Comparison of ENCODE assay signal across 9 cellular contexts in the genomic region with DNA sequence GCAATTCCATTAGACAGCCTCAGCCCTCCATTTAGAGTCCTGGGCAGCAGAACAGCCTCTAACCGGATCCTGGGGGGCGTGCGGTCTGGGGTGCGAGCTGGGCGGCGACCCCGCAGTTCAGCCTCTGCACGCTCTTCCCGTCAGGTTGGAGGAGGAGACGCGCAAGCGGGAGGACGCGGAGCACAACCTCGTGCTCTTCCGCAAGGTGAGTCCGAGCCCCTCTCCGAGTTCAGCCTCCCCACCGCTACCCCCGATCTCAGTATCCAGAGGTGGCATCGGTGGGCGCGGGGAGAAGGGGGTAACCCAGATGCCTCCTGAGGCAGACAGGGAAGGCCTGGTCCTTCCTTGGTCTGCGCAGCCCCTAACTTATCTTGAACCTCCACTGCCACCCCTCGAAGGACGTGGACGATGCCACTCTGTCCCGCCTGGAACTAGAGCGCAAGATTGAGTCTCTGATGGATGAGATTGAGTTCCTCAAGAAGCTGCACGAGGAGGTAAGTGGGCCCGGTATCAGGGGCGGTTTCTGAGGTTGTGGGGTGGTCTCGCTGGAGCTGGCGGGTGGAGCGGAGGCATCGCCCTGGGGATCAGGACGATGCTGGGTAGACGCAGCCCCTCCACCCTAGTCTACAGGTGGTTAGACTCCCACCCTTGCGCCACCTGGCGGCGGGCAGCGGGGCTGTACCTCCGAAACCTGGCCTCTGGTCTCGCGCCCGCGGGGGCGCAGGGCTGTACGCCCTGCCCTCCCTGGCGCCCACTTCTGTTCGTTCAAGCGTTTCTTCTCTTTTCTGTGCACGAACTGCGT. TPM values are rescaled to one million over a fixed set of nuclear protein-coding genes. Genes with fewer than 3 reads are reported as not detected.
DNase-seq lines count a peak whose midpoint lies in the region; ATAC-seq and TF ChIP-seq lines count a peak whose summit lies in the region.
"Had no signal": no experiment of that assay in that cellular context is flagged by ENCODE, and none has a peak within 500 bp of the region (broad histone marks: within the 10 kb centered on the region; RNA-seq: fewer than 3 reads in every experiment).

No MANE protein-coding gene starts in this region.

- H3K4me3 ChIP-seq in LNCaP clone FGC (ENCODE audit: low read depth, low read length) (no peak overlapping the region), colonic mucosa (peak overlapping the region; percentile 0), mucosa of descending colon (no peak overlapping the region), stomach (peak overlapping the region; percentile 18 to 47 (median 33))

- peak; percentile 76 for ATAC-seq in mucosa of descending colon

- TF ChIP-seq EP300 in stomach (IDR thresholded peaks at IDR 0.05) = no peak

- intact Hi-C loops in Calu3 (cut with micrococcal nuclease; ENCODE audit: unreplicated experiment) = no loop called here
- intact Hi-C loops in colonic mucosa (cut with DNase I) = no loop called here
- intact Hi-C loops in mucosa of descending colon (cut with DNase I, micrococcal nuclease) = no loop called here
- intact Hi-C loops in stomach (cut with DNase I; ENCODE audit: low total_unique reads) = no loop called here

- no TSS peak for BruUV-seq in Calu3 (replicated peaks; lab: Mats Ljungman, UMichigan)

- H3K4me1 ChIP-seq in colonic mucosa (peaks cover 12% of the 10 kb centered on the region), mucosa of descending colon (ENCODE audit: low read depth) (peaks cover 19% of the 10 kb centered on the region), stomach (peaks cover 28 to 52% (median 44%) of the 10 kb centered on the region in 4 donors)

- no peaks in the 10 kb centered on the region for H3K36me3 ChIP-seq in colonic mucosa
- H3K36me3 ChIP-seq in mucosa of descending colon (ENCODE audit: low read depth) = no peaks in the 10 kb centered on the region
- no peaks in the 10 kb centered on the region for H3K36me3 ChIP-seq in stomach

- peaks cover 23% of the 10 kb centered on the region for H3K4me1 Mint-ChIP-seq in Calu3 (ENCODE audit: low read depth, unreplicated experiment)

- no peak overlapping the region for H3K27ac Mint-ChIP-seq in Calu3 (ENCODE audit: unreplicated experiment)

- peak; percentile 74 for DNase-seq in Calu3
- no peak for DNase-seq in LNCaP clone FGC (ENCODE audit: low read depth)
- DNase-seq in activated CD4-positive, alpha-beta T cell treated with anti-CD3 and anti-CD28 coated beads for 48 hours = peak; percentile 81
- DNase-seq in colonic mucosa = peak; percentile 73
- peak in 2 of 3 donors; percentile 76 to 77 for DNase-seq in mucosa of descending colon
- DNase-seq in stomach = peak; percentile 57
- no peak for DNase-seq in NK-92 treated with Interleukin-12 subunit alpha and Interleukin-12 subunit beta, amount 100 ng/mL, for 24 hours (lab: John Stamatoyannopoulos, UW)
- no peak for DNase-seq in mucosa of gallbladder (ENCODE audit: low spot score)

- H3K4me3 Mint-ChIP-seq in Calu3 (ENCODE audit: low read depth, unreplicated experiment) = peak overlapping the region; percentile 60

- CTCF ChIA-PET in Calu3 (lab: Charles Lee) = interaction anchor here (1.2 to 1.6 kb wide), 5 partner anchors 27 to 219 kb away, joined by 3 to 12 read pairs (median 7); a partner anchor contains a TSS

- TF ChIP-seq CTCF in Calu3 (IDR thresholded peaks at IDR 0.05; ENCODE audit: unreplicated experiment) (peak; percentile 83), LNCaP clone FGC (IDR thresholded peaks at IDR 0.05; ENCODE audit: control insufficient read depth, extremely low read depth, insufficient read depth) (peak; percentile 25), colonic mucosa (IDR thresholded peaks at IDR 0.05) (peak; percentile 79), mucosa of descending colon (IDR thresholded peaks at IDR 0.05) (peak; percentile 78), stomach (IDR thresholded peaks at IDR 0.05) (peak in 4 of 7 experiments; percentile 39 to 77 (median 66))

- H3K9me3 ChIP-seq in colonic mucosa (no peaks in the 10 kb centered on the region), mucosa of descending colon (no peaks in the 10 kb centered on the region), stomach (no peaks in the 10 kb centered on the region)

- 16 to 34% (median 19%) methylated on average over 26 to 54 of the region's 54 CpGs for WGBS in stomach, 5 donors

- H3K27me3 Mint-ChIP-seq in Calu3 (ENCODE audit: unreplicated experiment) = peaks cover 24% of the 10 kb centered on the region

- no peaks in the 10 kb centered on the region for H3K9me3 Mint-ChIP-seq in Calu3 (ENCODE audit: low read depth, unreplicated experiment)

- H3K27ac ChIP-seq in colonic mucosa = no peak overlapping the region
- H3K27ac ChIP-seq in stomach = no peak overlapping the region

- no peak overlapping the region for H3K9ac ChIP-seq in colonic mucosa (ENCODE audit: low read depth in 2 of 2, low read length in 2 of 2)

- TF ChIP-seq POLR2A in stomach (IDR thresholded peaks at IDR 0.05) = no peak

- peaks cover 11% of the 10 kb centered on the region for H3K36me3 Mint-ChIP-seq in Calu3 (ENCODE audit: insufficient read depth, unreplicated experiment)

- H3K27me3 ChIP-seq in colonic mucosa = peaks cover 47% of the 10 kb centered on the region
- peaks cover 32 to 84% (median 46%) of the 10 kb centered on the region in 3 donors for H3K27me3 ChIP-seq in stomach

RNA-seq across cellular contexts. Expression of a gene that starts 1.3 kb away (rescaled TPM):
- total RNA-seq in Calu3 (2022) = not detected in 2 replicates
- 10 to 100 TPM in 1 of 2 donors, 1 to 10 TPM in 1; 3.9 to 21.9 TPM for total RNA-seq in colonic mucosa
- 10 to 100 TPM in 1 of 3 donors, 1 to 10 TPM in 2; 5.1 to 69.5 (median 8.6) TPM for total RNA-seq in mucosa of descending colon
- 10 to 100 TPM in 2 of 5 donors, under 1 TPM in 1, not detected in 2; 0.45 to 14.5 (median 11.9) TPM for total RNA-seq in stomach
- polyA plus RNA-seq in stomach = 1 to 10 TPM in 1 of 3 donors, under 1 TPM in 1, not detected in 1; 0.50 to 9.0 TPM
- total RNA-seq in mucosa of gallbladder = 6.3 TPM

RNA-seq across cellular contexts. Expression of a gene that starts 26.8 kb away (rescaled TPM):
- total RNA-seq in Calu3 (2022) (38.5 and 49.8 TPM in 2 replicates), colonic mucosa (10 to 100 TPM; 11.8 to 51.8 TPM), mucosa of descending colon (10 to 100 TPM in 1 of 3 donors, 1 to 10 TPM in 2; 4.4 to 18.8 (median 5.8) TPM), stomach (10 to 100 TPM in 2 of 5 donors, 1 to 10 TPM in 3; 1.4 to 54.2 (median 8.5) TPM), mucosa of gallbladder (2.0 TPM)
- 10 to 100 TPM in 1 of 3 donors, 1 to 10 TPM in 2; 3.2 to 15.7 (median 8.9) TPM for polyA plus RNA-seq in stomach

RNA-seq across cellular contexts. Expression of a gene that starts 31.4 kb away (rescaled TPM):
- 469 and 472 TPM in 2 replicates for total RNA-seq in Calu3 (2022)
- 100 to 1,000 TPM; 183 to 368 TPM for total RNA-seq in colonic mucosa
- 100 to 1,000 TPM; 128 to 260 (median 236) TPM for total RNA-seq in mucosa of descending colon
- total RNA-seq in stomach = 100 to 1,000 TPM in 3 of 5 donors, 10 to 100 TPM in 2; 63.7 to 193 (median 107) TPM
- 100 to 1,000 TPM; 215 to 403 (median 328) TPM for polyA plus RNA-seq in stomach
- 99.4 TPM for total RNA-seq in mucosa of gallbladder

RNA-seq across cellular contexts. Expression of a gene that starts 40.8 kb away (rescaled TPM):
- total RNA-seq in Calu3 (2022) (not detected in 2 replicates), colonic mucosa (not detected), mucosa of descending colon (not detected), stomach (not detected), mucosa of gallbladder (0.12 TPM)
- polyA plus RNA-seq in stomach = not detected
- total RNA-seq: urinary bladder had no signal
- polyA plus RNA-seq: urinary bladder had no signal

RNA-seq across cellular contexts. Expression of a gene that starts 50.5 kb away (rescaled TPM):
- total RNA-seq in Calu3 (2022) (9.6 and 15.7 TPM in 2 replicates), colonic mucosa (10 to 100 TPM; 29.0 to 34.2 TPM), mucosa of descending colon (10 to 100 TPM in 2 of 3 donors, 1 to 10 TPM in 1; 6.7 to 45.7 (median 37.0) TPM), stomach (10 to 100 TPM in 2 of 5 donors, 1 to 10 TPM in 2, not detected in 1; 3.1 to 54.7 (median 13.9) TPM), mucosa of gallbladder (73.7 TPM)
- 1 to 10 TPM; 1.5 to 1.6 (median 1.5) TPM for polyA plus RNA-seq in stomach

Comparison
In these comparisons a context has a peak if more than half of its experiments do, and no peak if none do; other contexts are left out.
1. DNase-seq: peak in Calu3 (single experiment), activated CD4-positive, alpha-beta T cell treated with anti-CD3 and anti-CD28 coated beads for 48 hours (single experiment), colonic mucosa (single experiment), mucosa of descending colon (2 of 3) and stomach (single experiment); none in LNCaP clone FGC (single experiment), NK-92 treated with Interleukin-12 subunit alpha and Interleukin-12 subunit beta, amount 100 ng/mL, for 24 hours (single experiment) and mucosa of gallbladder (single experiment).
2. CTCF ChIP-seq: peak in every context shown above with its lines; median percentile 83 in Calu3; 79 in colonic mucosa; 78 in mucosa of descending colon; 66 in stomach; 25 in LNCaP clone FGC.
3. H3K4me3 ChIP-seq: peak in colonic mucosa (single experiment) and stomach (4 of 4); none in LNCaP clone FGC (single experiment) and mucosa of descending colon (single experiment).